In genomic region chr4:13548984-13549546, GRCh38 we compare ENCODE assay signal across 8 cellular contexts. TPM values are rescaled to one million over a fixed set of nuclear protein-coding genes. Genes with fewer than 3 reads are reported as not detected.
A peak's percentile ranks its signal among the peaks of the same experiment; 100 is the strongest.
DNase-seq lines count a peak whose midpoint lies in the region; ATAC-seq, FAIRE-seq and TF ChIP-seq lines count a peak whose summit lies in the region.

No MANE protein-coding gene starts in this region.

- WGBS in adrenal gland, 4 donors = 2 to 5% (median 3%) methylated on average over 19 to 21 of the region's 21 CpGs

- H3K27ac ChIP-seq in adrenal gland = no peak overlapping the region
- no peak overlapping the region for H3K27ac ChIP-seq in right atrium auricular region

- TF ChIP-seq POLR2A in GM12891 (IDR thresholded peaks at IDR 0.05; ENCODE audit: low read depth, low read length) (no peak), adrenal gland (IDR thresholded peaks at IDR 0.05) (no peak)

- POLR2A ChIA-PET in T-cell (lab: Charles Lee) = no interaction called here

- H3K9me3 ChIP-seq in adrenal gland (replicated peaks in 1 of 3) (no peaks in the 10 kb centered on the region), right atrium auricular region (peaks cover 0 to 15% of the 10 kb centered on the region in 2 donors)

- peak; percentile 79 to 95 (median 91) for TF ChIP-seq CTCF in adrenal gland (IDR thresholded peaks at IDR 0.05)
- TF ChIP-seq CTCF in right atrium auricular region (IDR thresholded peaks at IDR 0.05) = peak; percentile 61 to 91

- peak; percentile 95 for FAIRE-seq in GM12891 (lab: Jason Lieb, UNC)

- intact Hi-C loops in adrenal gland (cut with DNase I) = loop anchor here (2.0 to 10.0 kb wide), 4 partner anchors 144 to 812 kb away; no protein-coding TSS in a partner anchor

- H3K36me3 Mint-ChIP-seq in T-cell = peaks cover 4% of the 10 kb centered on the region

- peaks cover 28 to 30% (median 29%) of the 10 kb centered on the region in 3 donors for H3K4me1 Mint-ChIP-seq in T-cell

- H3K9me3 Mint-ChIP-seq in T-cell = peaks cover 0 to 6% (median 0%) of the 10 kb centered on the region in 3 donors

- peak; percentile 61 for ATAC-seq in HG02840 (IDR thresholded peaks at IDR 0.05; ENCODE audit: low FRiP score, unreplicated experiment)
- ATAC-seq in T-cell (replicated peaks in 1 of 4) = peak; percentile 45 to 64 (median 58)

- H3K4me1 ChIP-seq in adrenal gland (replicated peaks in 1 of 2) (peaks cover 0 to 33% of the 10 kb centered on the region in 2 donors), right atrium auricular region (peaks cover 0 to 29% of the 10 kb centered on the region in 2 donors)

- DNase-seq in GM12891 (ENCODE audit: insufficient read length, low spot score) (peak; percentile 70), NCI-H1417 (lab: John Stamatoyannopoulos, UW) (peak; percentile 80 to 93 (median 93)), T-cell (peak; percentile 21 to 77 (median 67)), adrenal gland (peak; percentile 65 to 89 (median 83)), right atrium auricular region (ENCODE audit: low spot score) (peak; percentile 84), retina (peak; percentile 90), cerebellar nuclear complex (lab: John Stamatoyannopoulos, UW) (no peak)

- H3K27me3 Mint-ChIP-seq in T-cell = peaks cover 65 to 67% of the 10 kb centered on the region in 2 donors

- H3K4me3 Mint-ChIP-seq in T-cell = peak overlapping the region; percentile 17 to 61 (median 41)

- CTCF ChIA-PET in T-cell (lab: Charles Lee) = interaction anchor here in 1 of 2 donors (0.7 to 0.9 kb wide), 2 partner anchors 43 to 731 kb away, joined by 3 read pairs; no protein-coding TSS in a partner anchor

- H3K4me3 ChIP-seq in adrenal gland (peak overlapping the region in 1 of 4 donors; percentile 47), right atrium auricular region (peak overlapping the region in 1 of 2 donors; percentile 27)

- H3K27ac Mint-ChIP-seq in T-cell = no peak overlapping the region

- no peaks in the 10 kb centered on the region for H3K36me3 ChIP-seq in adrenal gland (replicated peaks in 1 of 2)
- no peaks in the 10 kb centered on the region for H3K36me3 ChIP-seq in right atrium auricular region

- H3K27me3 ChIP-seq in adrenal gland (peaks cover 59% of the 10 kb centered on the region), right atrium auricular region (peaks cover 32 to 57% of the 10 kb centered on the region in 2 donors)

TF ChIP-seq in GM12891, 5 proteins besides CTCF, POLR2A, EP300 and RAD21:
- TF ChIP-seq POU2F2 (IDR thresholded peaks at IDR 0.05; ENCODE audit: low read depth, low read length) (no peak), PAX5 (IDR thresholded peaks at IDR 0.05; ENCODE audit: insufficient read depth, low read length, severe bottlenecking) (no peak), TAF1 (IDR thresholded peaks at IDR 0.05; ENCODE audit: low read depth, low read length) (no peak), SPI1 (IDR thresholded peaks at IDR 0.05; ENCODE audit: low read depth, low read length) (no peak), POLR2AphosphoS5 (IDR thresholded peaks at IDR 0.05; ENCODE audit: low read depth, low read length) (no peak)

RNA-seq across cellular contexts. Expression of gene NKX3-2, which starts 4.8 kb away (rescaled TPM):
- not detected for polyA plus RNA-seq in GM12891 (2012; ENCODE audit: low read depth, missing spikeins)
- total RNA-seq in T-cell (not detected), adrenal gland (under 1 TPM in 5 of 8 donors, not detected in 3; 0.07 to 0.50 (median 0.32) TPM), right atrium auricular region (not detected)
- under 1 TPM in 1 of 3 donors, not detected in 2; 0.13 TPM for polyA plus RNA-seq in adrenal gland

Comparison
In these comparisons a context has a peak if more than half of its experiments do, and no peak if none do; other contexts are left out.
1. DNase-seq: peak in GM12891 (single experiment), NCI-H1417 (3 of 3), T-cell (34 of 34), adrenal gland (7 of 7), right atrium auricular region (single experiment) and retina (single experiment); none in cerebellar nuclear complex (0 of 2).